In the genomic region with DNA sequence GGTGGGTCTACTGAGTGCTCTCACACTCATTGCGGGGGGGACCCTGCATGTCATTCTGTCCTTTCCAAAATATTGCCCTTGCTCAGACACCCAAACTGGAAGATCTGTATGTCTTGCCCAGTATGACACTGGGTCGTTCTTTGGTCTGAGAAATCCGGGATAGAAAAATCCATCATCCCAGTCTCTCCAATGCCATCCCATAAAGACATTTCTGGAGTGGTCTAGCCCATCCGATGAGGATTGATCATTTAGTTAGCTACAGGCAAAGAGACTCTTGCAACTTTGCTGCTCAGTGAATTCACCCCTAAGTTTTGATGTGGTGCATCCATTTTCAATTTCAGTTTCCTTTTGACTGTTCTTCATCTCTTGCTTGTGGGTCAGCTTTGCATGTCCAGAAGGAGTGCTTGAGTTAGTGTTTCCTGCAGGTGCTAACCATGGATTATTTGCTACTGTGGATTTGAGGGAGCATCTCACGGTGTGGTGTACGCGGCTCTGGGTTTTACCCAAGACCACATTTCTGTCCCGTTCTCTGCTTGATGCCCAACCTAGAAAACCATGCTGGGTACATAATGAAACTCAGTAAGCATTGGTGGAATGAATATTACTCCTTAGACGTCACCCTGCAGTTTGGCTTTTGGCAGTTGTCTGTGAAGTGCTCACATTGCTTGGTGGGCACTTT, we compare ENCODE assay signal across 11 cellular contexts.
DNase-seq lines count a peak whose midpoint lies in the region; ATAC-seq and TF ChIP-seq lines count a peak whose summit lies in the region.
"Had no signal": no experiment of that assay in that cellular context is flagged by ENCODE, and none has a peak within 500 bp of the region (broad histone marks: within the 10 kb centered on the region; RNA-seq: fewer than 3 reads in every experiment).

No MANE protein-coding gene starts in this region.

- no peak overlapping the region for H3K9ac ChIP-seq in Karpas-422 (ENCODE audit: low read length)

- H3K36me3 Mint-ChIP-seq in endothelial cell (ENCODE audit: low read depth, unreplicated experiment), result no peaks in the 10 kb centered on the region

- no peaks in the 10 kb centered on the region for H3K4me1 Mint-ChIP-seq in endothelial cell (ENCODE audit: unreplicated experiment)

- no peaks in the 10 kb centered on the region for H3K9me2 ChIP-seq in Karpas-422 (replicated peaks; ENCODE audit: insufficient read depth, low read length)

- no peaks in the 10 kb centered on the region for H3K79me2 ChIP-seq in Karpas-422 (ENCODE audit: low read length)

- H3K4me3 Mint-ChIP-seq in endothelial cell (ENCODE audit: unreplicated experiment), result no peak overlapping the region

- no peak for TF ChIP-seq CTCF in endothelial cell (IDR thresholded peaks at IDR 0.05; ENCODE audit: unreplicated experiment)

- no peak overlapping the region for H3K27ac ChIP-seq in Karpas-422 (ENCODE audit: low read length)
- H3K27ac ChIP-seq: RWPE1 had no signal

- ATAC-seq in GM18858 (IDR thresholded peaks at IDR 0.05; ENCODE audit: unreplicated experiment) (peak; percentile 90), GM19468 (IDR thresholded peaks at IDR 0.05; ENCODE audit: extremely low read depth, unreplicated experiment) (peak; percentile 60), HG02973 (IDR thresholded peaks at IDR 0.05; ENCODE audit: unreplicated experiment) (peak; percentile 81)
- ATAC-seq: activated CD4-positive, CD25-positive, alpha-beta regulatory T cell treated with anti-CD3 and anti-CD28 coated beads, Interleukin-2, amount 50 U/mL, for 24 hours had no signal

- H3K36me3 ChIP-seq in Karpas-422 (ENCODE audit: insufficient read depth, low read length), result no peaks in the 10 kb centered on the region

- H3K27me3 ChIP-seq in Karpas-422 (ENCODE audit: low read length), result no peaks in the 10 kb centered on the region

- H2AFZ ChIP-seq in Karpas-422 (ENCODE audit: low read length), result no peak overlapping the region

- no peaks in the 10 kb centered on the region for H4K20me1 ChIP-seq in Karpas-422 (ENCODE audit: insufficient read depth, low read depth, low read length)

- H3K27me3 Mint-ChIP-seq in endothelial cell (ENCODE audit: unreplicated experiment), result peaks cover 3% of the 10 kb centered on the region

- no peak overlapping the region for H3K4me3 ChIP-seq in Karpas-422 (ENCODE audit: low read length)

- H3K4me2 ChIP-seq in Karpas-422 (ENCODE audit: low read depth, low read length, poor library complexity, severe bottlenecking), result no peak overlapping the region

- H3K9me3 ChIP-seq in Karpas-422 (ENCODE audit: low read length), result no peaks in the 10 kb centered on the region
- H3K9me3 ChIP-seq: Caco-2 had no signal

- H3K4me1 ChIP-seq in Karpas-422 (ENCODE audit: low read length), result no peaks in the 10 kb centered on the region
- H3K4me1 ChIP-seq: Caco-2 had no signal

- DNase-seq in Karpas-422 (peak; percentile 4), H4 (ENCODE audit: low spot score) (no peak), endothelial cell (ENCODE audit: low spot score) (no peak), NCI-H1048 (lab: John Stamatoyannopoulos, UW) (no peak), mesenteric fat pad (ENCODE audit: low spot score) (no peak)
- DNase-seq: Caco-2 had no signal

- H3K9me3 Mint-ChIP-seq in endothelial cell (ENCODE audit: unreplicated experiment), result no peaks in the 10 kb centered on the region

- no peak overlapping the region for H3K27ac Mint-ChIP-seq in endothelial cell (ENCODE audit: unreplicated experiment)
